26 cellular contexts compared by ENCODE assay signal in genomic region chr6:30965140-30965601, GRCh38. TPM values are rescaled to one million over a fixed set of nuclear protein-coding genes. Genes with fewer than 3 reads are reported as not detected.
"Had no signal": no experiment of that assay in that cellular context is flagged by ENCODE, and none has a peak within 500 bp of the region (broad histone marks: within the 10 kb centered on the region; RNA-seq: fewer than 3 reads in every experiment).

No MANE protein-coding gene starts in this region.

- H3K4me1 Mint-ChIP-seq: neural crest cell had no signal

- H3K9me3 Mint-ChIP-seq: activated CD4-positive, alpha-beta memory T cell treated with anti-CD3 and anti-CD28 coated beads, Interleukin-2, amount 10 ng/mL, durations not matched to agents 7 days and 5 days; activated naive CD4-positive, alpha-beta T cell treated with anti-CD3 and anti-CD28 coated beads, Interleukin-2, amount 50 U/mL, for 72 hours; endodermal cell; neural crest cell; stimulated activated naive CD8-positive, alpha-beta T cell treated with anti-CD3 and anti-CD28 coated beads, Interleukin-15, Interleukin-2, amounts not matched to agents 100 ng/mL and 50 ng/mL, for 24 hours had no signal

- H3K27ac ChIP-seq: body of pancreas, dorsolateral prefrontal cortex, epithelial cell of prostate, prostate gland, right atrium auricular region, suprapubic skin had no signal

- H3K27me3 ChIP-seq: body of pancreas, dorsolateral prefrontal cortex, right atrium auricular region, suprapubic skin had no signal

- DNase-seq: activated CD4-positive, alpha-beta memory T cell treated with anti-CD3 and anti-CD28 coated beads, Interleukin-2, amount 10 ng/mL, durations not matched to agents 7 days and 5 days; activated CD4-positive, alpha-beta T cell treated with anti-CD3 and anti-CD28 coated beads for 4 hours; activated CD8-positive, alpha-beta memory T cell treated with anti-CD3 and anti-CD28 coated beads, Interleukin-2, amount 50 U/mL, for 48 hours; activated gamma-delta T cell treated with Interleukin-2 at 50 U/mL for 16 hours; amygdala; body of pancreas; caudate nucleus; dorsolateral prefrontal cortex; endodermal cell; hypothalamus; stimulated activated CD4-positive, alpha-beta T cell treated with anti-CD3 and anti-CD28 coated beads, Interleukin-2, amount 100 ng/mL, for 24 hours; trophoblast cell had no signal

- H3K27ac Mint-ChIP-seq: activated CD4-positive, alpha-beta memory T cell treated with anti-CD3 and anti-CD28 coated beads, Interleukin-2, amount 10 ng/mL, durations not matched to agents 7 days and 5 days; endodermal cell; stimulated activated naive CD8-positive, alpha-beta T cell treated with anti-CD3 and anti-CD28 coated beads, Interleukin-15, Interleukin-2, amounts not matched to agents 100 ng/mL and 50 ng/mL, for 24 hours; WTC11 had no signal

- H3K36me3 Mint-ChIP-seq: activated naive CD4-positive, alpha-beta T cell treated with anti-CD3 and anti-CD28 coated beads, Interleukin-2, amount 50 U/mL, for 72 hours; WTC11 had no signal

- H3K4me3 ChIP-seq: body of pancreas, dorsolateral prefrontal cortex, lung, prostate gland, right atrium auricular region, suprapubic skin had no signal

- H3K4me3 Mint-ChIP-seq: activated CD4-positive, alpha-beta memory T cell treated with anti-CD3 and anti-CD28 coated beads, Interleukin-2, amount 10 ng/mL, durations not matched to agents 7 days and 5 days; endodermal cell; neural crest cell; stimulated activated naive CD8-positive, alpha-beta T cell treated with anti-CD3 and anti-CD28 coated beads, Interleukin-15, Interleukin-2, amounts not matched to agents 100 ng/mL and 50 ng/mL, for 24 hours; WTC11 had no signal

- H3K36me3 ChIP-seq: prostate gland, right atrium auricular region, suprapubic skin had no signal

- H3K9me3 ChIP-seq: body of pancreas, prostate gland, right atrium auricular region, suprapubic skin had no signal

- FAIRE-seq: colon, frontal cortex, keratinocyte had no signal

- H3K4me1 ChIP-seq: body of pancreas, prostate gland, right atrium auricular region had no signal

- ATAC-seq: body of pancreas, left lobe of liver, WTC11 had no signal

RNA-seq across cellular contexts. Expression of gene MUC21, which starts 18.3 kb away (rescaled TPM):
- total RNA-seq: activated CD4-positive, alpha-beta memory T cell treated with anti-CD3 and anti-CD28 coated beads, Interleukin-2, amount 10 ng/mL, durations not matched to agents 7 days and 5 days; activated naive CD4-positive, alpha-beta T cell treated with anti-CD3 and anti-CD28 coated beads, Interleukin-2, amount 50 U/mL, for 72 hours; body of pancreas; endodermal cell; frontal cortex; left lobe of liver; neural crest cell; osteocyte; right atrium auricular region; WTC11 had no signal
- polyA plus RNA-seq: keratinocyte had no signal

RNA-seq across cellular contexts. Expression of gene MUCL3, which starts 24.4 kb away (rescaled TPM):
- total RNA-seq: activated CD4-positive, alpha-beta memory T cell treated with anti-CD3 and anti-CD28 coated beads, Interleukin-2, amount 10 ng/mL, durations not matched to agents 7 days and 5 days; activated naive CD4-positive, alpha-beta T cell treated with anti-CD3 and anti-CD28 coated beads, Interleukin-2, amount 50 U/mL, for 72 hours; dorsolateral prefrontal cortex; frontal cortex; left lobe of liver; neural crest cell; osteocyte; prostate gland; right atrium auricular region; suprapubic skin had no signal
- polyA plus RNA-seq: keratinocyte had no signal

RNA-seq across cellular contexts. Expression of gene SFTA2, which starts 33.2 kb away (rescaled TPM):
- total RNA-seq: activated CD4-positive, alpha-beta memory T cell treated with anti-CD3 and anti-CD28 coated beads, Interleukin-2, amount 10 ng/mL, durations not matched to agents 7 days and 5 days; activated naive CD4-positive, alpha-beta T cell treated with anti-CD3 and anti-CD28 coated beads, Interleukin-2, amount 50 U/mL, for 72 hours; endodermal cell; frontal cortex; left lobe of liver; neural crest cell; osteocyte; prostate gland; right atrium auricular region; suprapubic skin; WTC11 had no signal
- polyA plus RNA-seq: keratinocyte had no signal

RNA-seq across cellular contexts. Expression of gene MUC22, which starts 45.1 kb away (rescaled TPM):
- total RNA-seq: activated CD4-positive, alpha-beta memory T cell treated with anti-CD3 and anti-CD28 coated beads, Interleukin-2, amount 10 ng/mL, durations not matched to agents 7 days and 5 days; activated naive CD4-positive, alpha-beta T cell treated with anti-CD3 and anti-CD28 coated beads, Interleukin-2, amount 50 U/mL, for 72 hours; body of pancreas; dorsolateral prefrontal cortex; endodermal cell; frontal cortex; left lobe of liver; neural crest cell; osteocyte; right atrium auricular region; WTC11 had no signal
- polyA plus RNA-seq: keratinocyte had no signal
